ENCODE assay signal across 21 cellular contexts in genomic region chr10:112191223-112191622, GRCh38.
"Had no signal": no experiment of that assay in that cellular context is flagged by ENCODE, and none has a peak within 500 bp of the region (broad histone marks: within the 10 kb centered on the region; RNA-seq: fewer than 3 reads in every experiment).

No MANE protein-coding gene starts in this region.

- H3K27me3 ChIP-seq: colonic mucosa, heart left ventricle, pancreas, sigmoid colon, suprapubic skin, thyroid gland, uterus had no signal

- H3K4me3 ChIP-seq: colonic mucosa, heart left ventricle, left ventricle myocardium inferior, lower lobe of right lung, pancreas, sigmoid colon, skin epidermis, suprapubic skin, thyroid gland, uterus had no signal

- DNase-seq: cerebellar nuclear complex; colonic mucosa; effector CD4-positive, alpha-beta T cell; endodermal cell; heart left ventricle; hypothalamus; islet precursor cell; left ventricle myocardium inferior; lower lobe of right lung; occipital lobe; pancreas; sigmoid colon; stimulated activated CD4-positive, alpha-beta T cell treated with anti-CD3 and anti-CD28 coated beads, Interleukin-2, amount 100 ng/mL, for 24 hours; stimulated activated CD4-positive, alpha-beta T cell treated with anti-CD3 and anti-CD28 coated beads, Interleukin-4, amount 100 ng/mL, for 4 hours; stimulated activated naive CD4-positive, alpha-beta T cell treated with Interleukin-2 at 50 U/mL for 16 hours; thyroid gland; uterus had no signal

- H3K4me1 ChIP-seq: colonic mucosa, heart left ventricle, left ventricle myocardium inferior, lower lobe of right lung, pancreas, sigmoid colon, suprapubic skin, thyroid gland, uterus had no signal

- H3K9me3 ChIP-seq: colonic mucosa, heart left ventricle, left ventricle myocardium inferior, lower lobe of right lung, pancreas, sigmoid colon, suprapubic skin, thyroid gland, uterus had no signal

- H3K36me3 ChIP-seq: colonic mucosa, heart left ventricle, left ventricle myocardium inferior, lower lobe of right lung, pancreas, sigmoid colon, suprapubic skin, thyroid gland, uterus had no signal

- H3K27ac ChIP-seq: colonic mucosa, heart left ventricle, left ventricle myocardium inferior, lower lobe of right lung, pancreas, sigmoid colon, skin epidermis, suprapubic skin, thyroid gland, uterus had no signal

- ATAC-seq: lower lobe of right lung had no signal

- FAIRE-seq: endothelial cell of umbilical vein, frontal cortex, pancreas had no signal
